20 cellular contexts compared by ENCODE assay signal in the genomic region with DNA sequence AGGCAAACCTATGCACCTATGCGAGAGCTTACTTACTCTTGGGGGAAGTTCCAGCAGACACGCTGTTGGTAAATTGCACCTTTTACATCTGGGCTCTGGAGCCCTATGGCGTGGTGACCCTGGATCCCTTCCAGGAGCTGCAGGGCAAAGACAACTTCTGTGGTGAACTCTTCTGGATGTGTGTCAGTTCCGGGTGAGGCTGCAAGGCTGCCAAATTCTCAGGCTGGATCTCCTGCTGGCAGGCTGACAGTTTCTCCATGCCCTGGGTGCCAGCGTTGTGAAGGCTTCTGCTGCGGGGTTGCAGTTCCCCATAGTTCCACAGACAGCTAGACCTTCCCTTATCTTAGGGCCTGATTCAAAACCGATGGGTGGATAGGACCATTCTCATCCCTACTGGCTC. TPM values are rescaled to one million over a fixed set of nuclear protein-coding genes. Genes with fewer than 3 reads are reported as not detected.
DNase-seq lines count a peak whose midpoint lies in the region; ATAC-seq and TF ChIP-seq lines count a peak whose summit lies in the region.
"Had no signal": no experiment of that assay in that cellular context is flagged by ENCODE, and none has a peak within 500 bp of the region (broad histone marks: within the 10 kb centered on the region; RNA-seq: fewer than 3 reads in every experiment).

No MANE protein-coding gene starts in this region.

- H3K36me3 Mint-ChIP-seq in activated naive CD8-positive, alpha-beta T cell treated with anti-CD3 and anti-CD28 coated beads, Interleukin-2, amount 50 U/mL, for 24 hours (ENCODE audit: low read depth): no peaks in the 10 kb centered on the region
- no peaks in the 10 kb centered on the region for H3K36me3 Mint-ChIP-seq in CD14-positive monocyte
- H3K36me3 Mint-ChIP-seq: naive thymus-derived CD4-positive, alpha-beta T cell had no signal

- no peaks in the 10 kb centered on the region for H3K9me3 Mint-ChIP-seq in activated naive CD8-positive, alpha-beta T cell treated with anti-CD3 and anti-CD28 coated beads, Interleukin-2, amount 50 U/mL, for 24 hours
- peaks cover 0 to 3% (median 0%) of the 10 kb centered on the region in 7 donors for H3K9me3 Mint-ChIP-seq in CD14-positive monocyte
- H3K9me3 Mint-ChIP-seq: H9; naive thymus-derived CD4-positive, alpha-beta T cell; stimulated activated naive CD8-positive, alpha-beta T cell treated with anti-CD3 and anti-CD28 coated beads, Interleukin-15, amount 100 ng/mL, for 72 hours had no signal

- DNase-seq in Ammon's horn (ENCODE audit: low spot score) (peak; percentile 2), LoVo (ENCODE audit: low spot score) (peak; percentile 24), T47D (ENCODE audit: low read depth in 1 of 2, low spot score in 1 of 2) (peak; percentile 5 to 95), myocyte (ENCODE audit: low read depth) (peak; percentile 3), CD14-positive monocyte (ENCODE audit: low spot score) (no peak)
- no peak for DNase-seq in activated naive CD8-positive, alpha-beta T cell treated with anti-CD3 and anti-CD28 coated beads, Interleukin-2, amount 50 U/mL, for 24 hours
- DNase-seq: activated CD4-positive, alpha-beta T cell treated with anti-CD3 and anti-CD28 coated beads for 1 hour; activated gamma-delta T cell; foreskin fibroblast; H9; naive thymus-derived CD4-positive, alpha-beta T cell; NCI-H1092 treated with DMSO at 0.1 percent for 48 hours; NK-92 treated with Interleukin-12 subunit alpha and Interleukin-12 subunit beta, amount 100 ng/mL, for 24 hours; SIG-M5; stimulated activated naive CD8-positive, alpha-beta T cell treated with anti-CD3 and anti-CD28 coated beads, Interleukin-15, amount 100 ng/mL, for 72 hours had no signal

- intact Hi-C loops in CD14-positive monocyte (cut with micrococcal nuclease): no loop called here

- TF ChIP-seq CTCF in CD14-positive monocyte (IDR thresholded peaks at IDR 0.05): no peak

- no peak overlapping the region for H3K27ac Mint-ChIP-seq in activated naive CD8-positive, alpha-beta T cell treated with anti-CD3 and anti-CD28 coated beads, Interleukin-2, amount 50 U/mL, for 24 hours
- H3K27ac Mint-ChIP-seq in CD14-positive monocyte: no peak overlapping the region
- H3K27ac Mint-ChIP-seq: H9; naive thymus-derived CD4-positive, alpha-beta T cell; stimulated activated naive CD8-positive, alpha-beta T cell treated with anti-CD3 and anti-CD28 coated beads, Interleukin-15, amount 100 ng/mL, for 72 hours had no signal

- in situ Hi-C loops in T47D (cut with HindIII; ENCODE audit: low pct_unique_long_range_greater_than_20kb, low sequenced_read_pairs): no loop called here

- no peak overlapping the region for H3K4me3 Mint-ChIP-seq in activated naive CD8-positive, alpha-beta T cell treated with anti-CD3 and anti-CD28 coated beads, Interleukin-2, amount 50 U/mL, for 24 hours
- no peak overlapping the region for H3K4me3 Mint-ChIP-seq in CD14-positive monocyte
- H3K4me3 Mint-ChIP-seq: H9; naive thymus-derived CD4-positive, alpha-beta T cell; stimulated activated naive CD8-positive, alpha-beta T cell treated with anti-CD3 and anti-CD28 coated beads, Interleukin-15, amount 100 ng/mL, for 72 hours had no signal

- ATAC-seq in HG02798 (IDR thresholded peaks at IDR 0.05; ENCODE audit: poor library complexity, unreplicated experiment): no peak
- ATAC-seq in activated naive CD8-positive, alpha-beta T cell treated with anti-CD3 and anti-CD28 coated beads, Interleukin-2, amount 50 U/mL, for 24 hours: no peak
- ATAC-seq in GM21381 (IDR thresholded peaks at IDR 0.05; ENCODE audit: unreplicated experiment): no peak
- ATAC-seq: naive thymus-derived CD4-positive, alpha-beta T cell; stimulated activated naive CD8-positive, alpha-beta T cell treated with anti-CD3 and anti-CD28 coated beads, Interleukin-15, amount 100 ng/mL, for 72 hours had no signal

- no peaks in the 10 kb centered on the region for H3K27me3 Mint-ChIP-seq in activated naive CD8-positive, alpha-beta T cell treated with anti-CD3 and anti-CD28 coated beads, Interleukin-2, amount 50 U/mL, for 24 hours
- peaks cover 0 to 8% (median 0%) of the 10 kb centered on the region in 3 donors for H3K27me3 Mint-ChIP-seq in CD14-positive monocyte (ENCODE audit: low read depth in 3 of 3)
- H3K27me3 Mint-ChIP-seq: naive thymus-derived CD4-positive, alpha-beta T cell; progenitor cell of endocrine pancreas; stimulated activated naive CD8-positive, alpha-beta T cell treated with anti-CD3 and anti-CD28 coated beads, Interleukin-15, amount 100 ng/mL, for 72 hours had no signal

- no peaks in the 10 kb centered on the region for H3K4me1 Mint-ChIP-seq in activated naive CD8-positive, alpha-beta T cell treated with anti-CD3 and anti-CD28 coated beads, Interleukin-2, amount 50 U/mL, for 24 hours
- H3K4me1 Mint-ChIP-seq in CD14-positive monocyte: no peaks in the 10 kb centered on the region
- H3K4me1 Mint-ChIP-seq: naive thymus-derived CD4-positive, alpha-beta T cell; stimulated activated naive CD8-positive, alpha-beta T cell treated with anti-CD3 and anti-CD28 coated beads, Interleukin-15, amount 100 ng/mL, for 72 hours had no signal

RNA-seq across cellular contexts. Expression of a gene that starts 37.9 kb away (rescaled TPM):
- total RNA-seq in myocyte: 19.3 and 21.1 TPM in 2 replicates
- 16.0 TPM for polyA plus RNA-seq in myocyte (2012)
- 10 to 100 TPM; 14.7 to 18.8 TPM for polyA plus RNA-seq in CD14-positive monocyte

RNA-seq across cellular contexts. Expression of a gene that starts 53.5 kb away (rescaled TPM):
- total RNA-seq in myocyte: 0.10 and 0.45 TPM in 2 replicates
- polyA plus RNA-seq in myocyte (2012): not detected
- polyA plus RNA-seq in CD14-positive monocyte: not detected
- total RNA-seq: H9; naive thymus-derived CD4-positive, alpha-beta T cell; progenitor cell of endocrine pancreas; T-helper 2 cell treated with Interferon-gamma antibody and Interleukin-4, amounts not matched to agents 100 ng/mL and 5 ng/mL, for 36 hours; vagina had no signal
- polyA plus RNA-seq: naive thymus-derived CD4-positive, alpha-beta T cell had no signal

Comparison
In these comparisons a context has a peak if more than half of its experiments do, and no peak if none do; other contexts are left out.
1. DNase-seq: peak in Ammon's horn (single experiment), LoVo (single experiment), T47D (2 of 2) and myocyte (single experiment); none in activated naive CD8-positive, alpha-beta T cell treated with anti-CD3 and anti-CD28 coated beads, Interleukin-2, amount 50 U/mL, for 24 hours (single experiment) and CD14-positive monocyte (single experiment).